16 cellular contexts compared by ENCODE assay signal in genomic region chr18:5518899-5519371, GRCh38. TPM values are rescaled to one million over a fixed set of nuclear protein-coding genes. Genes with fewer than 3 reads are reported as not detected.
DNase-seq lines count a peak whose midpoint lies in the region; ATAC-seq and TF ChIP-seq lines count a peak whose summit lies in the region.
"Had no signal": no experiment of that assay in that cellular context is flagged by ENCODE, and none has a peak within 500 bp of the region (broad histone marks: within the 10 kb centered on the region; RNA-seq: fewer than 3 reads in every experiment).

No MANE protein-coding gene starts in this region.

- H3K4me1 ChIP-seq in esophagus muscularis mucosa (peaks cover 0 to 25% (median 11%) of the 10 kb centered on the region in 4 donors), right lobe of liver (no peaks in the 10 kb centered on the region)
- no peaks in the 10 kb centered on the region for H3K4me1 ChIP-seq in effector memory CD4-positive, alpha-beta T cell (ENCODE audit: control insufficient read depth, insufficient read depth, low read length, poor library complexity, severe bottlenecking)
- H3K4me1 ChIP-seq: body of pancreas had no signal

- H3K79me2 ChIP-seq in neural cell (replicated peaks; ENCODE audit: insufficient read depth, low read length): no peaks in the 10 kb centered on the region

- H2AFZ ChIP-seq in neural cell (ENCODE audit: low read depth, low read length): no peak overlapping the region

- H3K4me3 ChIP-seq in AG10803 (ENCODE audit: low read length) (no peak overlapping the region), esophagus muscularis mucosa (peak overlapping the region in 1 of 4 donors; percentile 20), neural cell (ENCODE audit: low read length) (peak overlapping the region; percentile 41), right lobe of liver (no peak overlapping the region)
- H3K4me3 ChIP-seq in effector memory CD4-positive, alpha-beta T cell (ENCODE audit: insufficient read depth, low read depth, low read length, poor library complexity, severe bottlenecking): no peak overlapping the region
- H3K4me3 ChIP-seq: body of pancreas, upper lobe of left lung had no signal

- TF ChIP-seq EP300 in esophagus muscularis mucosa (IDR thresholded peaks at IDR 0.05): no peak
- peak; percentile 70 for TF ChIP-seq EP300 in neural cell (conservative IDR thresholded peaks at IDR 0.05; ENCODE audit: poor library complexity, severe bottlenecking)

- H3F3A ChIP-seq in neural cell (ENCODE audit: insufficient read depth, low read length, poor library complexity, severe bottlenecking): no peaks in the 10 kb centered on the region

- 79% methylated on average over 13 of the region's 13 CpGs for WGBS in esophagus muscularis mucosa
- 52% methylated on average over 12 of the region's 13 CpGs for WGBS in right lobe of liver (ENCODE audit: insufficient coverage, low coverage, low lambda C conversion rate, missing lambda C conversion rate)

- H3K9me3 ChIP-seq in esophagus muscularis mucosa (no peaks in the 10 kb centered on the region), neural cell (ENCODE audit: low read length) (no peaks in the 10 kb centered on the region), right lobe of liver (no peaks in the 10 kb centered on the region)
- H3K9me3 ChIP-seq in effector memory CD4-positive, alpha-beta T cell (ENCODE audit: control insufficient read depth, low read length): no peaks in the 10 kb centered on the region
- H3K9me3 ChIP-seq: body of pancreas, upper lobe of left lung had no signal

- H3K27me3 ChIP-seq in esophagus muscularis mucosa (peaks cover 0 to 12% (median 0%) of the 10 kb centered on the region in 4 donors), neural cell (ENCODE audit: insufficient read depth, low read depth, low read length) (no peaks in the 10 kb centered on the region), right lobe of liver (no peaks in the 10 kb centered on the region)
- no peaks in the 10 kb centered on the region for H3K27me3 ChIP-seq in effector memory CD4-positive, alpha-beta T cell (replicated peaks; ENCODE audit: control insufficient read depth, insufficient read depth, low read length, poor library complexity, severe bottlenecking)
- H3K27me3 ChIP-seq: body of pancreas, upper lobe of left lung had no signal

- H3K36me3 ChIP-seq in esophagus muscularis mucosa (no peaks in the 10 kb centered on the region), neural cell (ENCODE audit: insufficient read depth, low read length) (no peaks in the 10 kb centered on the region), right lobe of liver (no peaks in the 10 kb centered on the region)
- H3K36me3 ChIP-seq in effector memory CD4-positive, alpha-beta T cell (ENCODE audit: control insufficient read depth, insufficient read depth, low read length): no peaks in the 10 kb centered on the region
- H3K36me3 ChIP-seq: upper lobe of left lung had no signal

- DNase-seq in AG10803 (ENCODE audit: low read depth): peak; percentile 20
- peak; percentile 75 for DNase-seq in NCI-H460 (ENCODE audit: extremely low read depth, low read depth)
- DNase-seq in esophagus muscularis mucosa (ENCODE audit: extremely low spot score): no peak
- no peak for DNase-seq in mesenteric fat pad (ENCODE audit: low spot score)
- no peak for DNase-seq in effector memory CD4-positive, alpha-beta T cell
- DNase-seq in right lobe of liver: no peak
- DNase-seq: activated CD4-positive, alpha-beta T cell treated with anti-CD3 and anti-CD28 coated beads, Interleukin-2, amount 10 ng/mL, durations not matched to agents 7 days and 5 days; body of pancreas; KBM-7; natural killer cell; NCI-H2029 treated with DMSO at 0.1 percent for 48 hours; stimulated activated CD4-positive, alpha-beta T cell treated with anti-CD3 and anti-CD28 coated beads, Interleukin-12 subunit alpha, Interleukin-12 subunit beta, amount 100 ng/mL, for 4 hours; T-helper 17 cell; upper lobe of left lung had no signal

- no peaks in the 10 kb centered on the region for H4K20me1 ChIP-seq in neural cell (ENCODE audit: insufficient read depth)

- H3K4me2 ChIP-seq in neural cell (ENCODE audit: low read length): peak overlapping the region; percentile 25

- intact Hi-C loops in esophagus muscularis mucosa (cut with DNase I): no loop called here
- intact Hi-C loops in right lobe of liver (cut with DNase I): no loop called here

- H3K9me2 ChIP-seq in neural cell (ENCODE audit: insufficient read depth, low read length): no peaks in the 10 kb centered on the region

- no peak for TF ChIP-seq CTCF in AG10803 (conservative IDR thresholded peaks at IDR 0.05; ENCODE audit: low read length)
- no peak for TF ChIP-seq CTCF in esophagus muscularis mucosa (IDR thresholded peaks at IDR 0.05)
- TF ChIP-seq CTCF in neural cell (IDR thresholded peaks at IDR 0.05; ENCODE audit: poor library complexity, severe bottlenecking): no peak
- TF ChIP-seq CTCF in right lobe of liver (IDR thresholded peaks at IDR 0.05): no peak

- TF ChIP-seq POLR2A in esophagus muscularis mucosa (IDR thresholded peaks at IDR 0.05; ENCODE audit: low read depth) (no peak), right lobe of liver (IDR thresholded peaks at IDR 0.05) (no peak)

- H3K27ac ChIP-seq in esophagus muscularis mucosa (replicated peaks in 1 of 4) (peak overlapping the region; percentile 22 to 68 (median 49)), neural cell (ENCODE audit: low read length) (peak overlapping the region; percentile 70), right lobe of liver (no peak overlapping the region)
- no peak overlapping the region for H3K27ac ChIP-seq in effector memory CD4-positive, alpha-beta T cell (ENCODE audit: insufficient read depth, low read length, poor library complexity, severe bottlenecking)
- H3K27ac ChIP-seq: body of pancreas, upper lobe of left lung had no signal

- H3K9ac ChIP-seq in neural cell (ENCODE audit: low read length): peak overlapping the region; percentile 27

- TF ChIP-seq RAD21 in neural cell (conservative IDR thresholded peaks at IDR 0.05): no peak

- ATAC-seq in HG03520 (IDR thresholded peaks at IDR 0.05; ENCODE audit: unreplicated experiment) (no peak), right lobe of liver (no peak)
- ATAC-seq: body of pancreas, natural killer cell, T-helper 17 cell had no signal

TF ChIP-seq in neural cell, 6 proteins besides CTCF, POLR2A, EP300 and RAD21:
- no peak for TF ChIP-seq REST (IDR thresholded peaks at IDR 0.05; ENCODE audit: borderline replicate concordance)
- TF ChIP-seq POLR2AphosphoS5 (IDR thresholded peaks at IDR 0.05): peak; percentile 47
TF ChIP-seq in neural cell: peak in this region for 1.

RNA-seq across cellular contexts. Expression of gene EPB41L3, which starts 24.9 kb away (rescaled TPM):
- 499 and 554 TPM in 2 replicates for total RNA-seq in NCI-H460 (2014; rRNA removed; shearing (Covaris generic))
- polyA plus RNA-seq in NCI-H460 (2014; cell fraction: nucleus; rRNA removed): 418 and 480 TPM in 2 replicates
- total RNA-seq in esophagus muscularis mucosa: 10 to 100 TPM; 32.0 to 60.6 (median 41.8) TPM
- polyA plus RNA-seq in neural cell: 19.0 and 19.6 TPM in 2 replicates
- 28.0 and 31.0 TPM in 2 replicates for polyA minus RNA-seq in neural cell
- 249 TPM for total RNA-seq in mesenteric fat pad
- total RNA-seq in right lobe of liver: 10 to 100 TPM in 2 of 6 experiments, 1 to 10 TPM in 4; 3.3 to 20.3 (median 6.2) TPM

Comparison
In these comparisons a context has a peak if more than half of its experiments do, and no peak if none do; other contexts are left out.
1. DNase-seq: peak in AG10803 (single experiment) and NCI-H460 (single experiment); none in esophagus muscularis mucosa (single experiment), mesenteric fat pad (single experiment), effector memory CD4-positive, alpha-beta T cell (0 of 3) and right lobe of liver (0 of 3).
2. H3K27ac ChIP-seq: peak in esophagus muscularis mucosa (4 of 4) and neural cell (single experiment); none in effector memory CD4-positive, alpha-beta T cell (single experiment) and right lobe of liver (0 of 3).